In genomic region chr12:6647083-6647604, GRCh38 we compare ENCODE assay signal across 8 cellular contexts. TPM values are rescaled to one million over a fixed set of nuclear protein-coding genes. Genes with fewer than 3 reads are reported as not detected.
DNase-seq lines count a peak whose midpoint lies in the region; ATAC-seq and TF ChIP-seq lines count a peak whose summit lies in the region.

ACRBP (minus strand) TSS chr12:6647432; CDS start chr12:6647366, 66 bp downstream.

- peak within 1 kb of the TSS; percentile 89 to 92 for H3K27ac Mint-ChIP-seq in stimulated activated naive CD8-positive, alpha-beta T cell treated with anti-CD3 and anti-CD28 coated beads, Interleukin-15, amount 100 ng/mL, for 72 hours

- peak within 1 kb of the TSS; percentile 81 to 91 for H3K4me3 Mint-ChIP-seq in stimulated activated naive CD8-positive, alpha-beta T cell treated with anti-CD3 and anti-CD28 coated beads, Interleukin-15, amount 100 ng/mL, for 72 hours

- no peaks in the 10 kb centered on the region for H3K9me3 ChIP-seq in endocrine pancreas (ENCODE audit: control insufficient read depth, low read length)

- peak; percentile 80 for ATAC-seq in stimulated activated naive CD8-positive, alpha-beta T cell treated with anti-CD3 and anti-CD28 coated beads, Interleukin-15, amount 100 ng/mL, for 72 hours
- no peak for ATAC-seq in HG03025 (IDR thresholded peaks at IDR 0.05; ENCODE audit: low FRiP score, unreplicated experiment)
- no peak for ATAC-seq in HG02588 (IDR thresholded peaks at IDR 0.05; ENCODE audit: unreplicated experiment)

- peaks cover 3% of the 10 kb centered on the region for H3K36me3 ChIP-seq in endocrine pancreas (ENCODE audit: control insufficient read depth, insufficient read depth, low read length)

- no peak within 1 kb of the TSS for H3K4me3 ChIP-seq in endocrine pancreas (ENCODE audit: control insufficient read depth, insufficient read depth, low read length)

- peaks cover 13 to 20% of the 10 kb centered on the region in 2 donors for H3K9me3 Mint-ChIP-seq in stimulated activated naive CD8-positive, alpha-beta T cell treated with anti-CD3 and anti-CD28 coated beads, Interleukin-15, amount 100 ng/mL, for 72 hours

- peak; percentile 74 for TF ChIP-seq POLR2A in Raji (IDR thresholded peaks at IDR 0.05; ENCODE audit: insufficient read depth, low read depth, low read length)

- peaks cover 17% of the 10 kb centered on the region for H3K4me1 Mint-ChIP-seq in stimulated activated naive CD8-positive, alpha-beta T cell treated with anti-CD3 and anti-CD28 coated beads, Interleukin-15, amount 100 ng/mL, for 72 hours

- no peaks in the 10 kb centered on the region for H3K4me1 ChIP-seq in endocrine pancreas (ENCODE audit: control insufficient read depth, insufficient read depth, low read length)

- H3K27me3 ChIP-seq in endocrine pancreas (ENCODE audit: control insufficient read depth, insufficient read depth, low read length): no peaks in the 10 kb centered on the region

- DNase-seq in activated CD4-positive, alpha-beta T cell treated with anti-CD3 and anti-CD28 coated beads for 48 hours: peak; percentile 56
- DNase-seq in activated CD4-positive, alpha-beta T cell treated with anti-CD3 and anti-CD28 coated beads for 4 hours: no peak
- DNase-seq in lung microvascular endothelial cell (ENCODE audit: low read depth in 2 of 2): peak; percentile 74
- peak; percentile 25 to 42 for DNase-seq in stimulated activated naive CD8-positive, alpha-beta T cell treated with anti-CD3 and anti-CD28 coated beads, Interleukin-15, amount 100 ng/mL, for 72 hours

- H3K27me3 Mint-ChIP-seq in stimulated activated naive CD8-positive, alpha-beta T cell treated with anti-CD3 and anti-CD28 coated beads, Interleukin-15, amount 100 ng/mL, for 72 hours: no peaks in the 10 kb centered on the region

- peak within 1 kb of the TSS; percentile 58 for H3K9ac ChIP-seq in endocrine pancreas (ENCODE audit: control insufficient read depth, insufficient read depth, low read length)

RNA-seq across cellular contexts. Expression of gene ACRBP, which starts in this region (rescaled TPM):
- 0.20 and 0.22 TPM in 2 replicates for total RNA-seq in lung microvascular endothelial cell

Comparison
In these comparisons a context has a peak if more than half of its experiments do, and no peak if none do; other contexts are left out.
1. DNase-seq: peak in activated CD4-positive, alpha-beta T cell treated with anti-CD3 and anti-CD28 coated beads for 48 hours (single experiment) and stimulated activated naive CD8-positive, alpha-beta T cell treated with anti-CD3 and anti-CD28 coated beads, Interleukin-15, amount 100 ng/mL, for 72 hours (2 of 2); none in activated CD4-positive, alpha-beta T cell treated with anti-CD3 and anti-CD28 coated beads for 4 hours (0 of 2).
2. Peak in DNase-seq in lung microvascular endothelial cell; RNA of the gene not detected or under 1 TPM.